In genomic region chr1:145785481-145785880, GRCh38 we compare ENCODE assay signal across 13 cellular contexts. TPM values are rescaled to one million over a fixed set of nuclear protein-coding genes. Genes with fewer than 3 reads are reported as not detected.
A peak's percentile ranks its signal among the peaks of the same experiment; 100 is the strongest.
DNase-seq lines count a peak whose midpoint lies in the region; ATAC-seq, FAIRE-seq and TF ChIP-seq lines count a peak whose summit lies in the region.
"Had no signal": no experiment of that assay in that cellular context is flagged by ENCODE, and none has a peak within 500 bp of the region (broad histone marks: within the 10 kb centered on the region; RNA-seq: fewer than 3 reads in every experiment).

No MANE protein-coding gene starts in this region.

- H3K9ac ChIP-seq in kidney (ENCODE audit: low read length in 2 of 2): no peak overlapping the region

- no peaks in the 10 kb centered on the region for H3K27me3 ChIP-seq in stomach
- H3K27me3 ChIP-seq: foreskin keratinocyte had no signal

- H3K9me3 Mint-ChIP-seq in immature natural killer cell: no peaks in the 10 kb centered on the region
- H3K9me3 Mint-ChIP-seq: brain, memory B cell had no signal

- no peak for ATAC-seq in T-helper 17 cell
- ATAC-seq: foreskin keratinocyte had no signal

- H3K4me1 ChIP-seq in stomach (peaks cover 8 to 47% (median 38%) of the 10 kb centered on the region in 4 donors), kidney (ENCODE audit: control insufficient read depth in 1 of 2, insufficient read depth in 1 of 2, low read depth in 1 of 2, low read length in 2 of 2) (peaks cover 0 to 4% of the 10 kb centered on the region in 2 donors)

- peaks cover 0 to 22% (median 13%) of the 10 kb centered on the region in 4 donors for H3K36me3 ChIP-seq in stomach
- peaks cover 4 to 5% of the 10 kb centered on the region in 2 donors for H3K36me3 ChIP-seq in kidney (ENCODE audit: control insufficient read depth in 1 of 2, insufficient read depth in 2 of 2, low read length in 2 of 2)

- WGBS in stomach, 5 donors: 25 to 51% (median 49%) methylated on average over 2 of the region's 2 CpGs

- H3K27me3 Mint-ChIP-seq in T-helper 17 cell (no peaks in the 10 kb centered on the region), immature natural killer cell (ENCODE audit: low read depth in 3 of 3) (peaks cover 0 to 2% (median 0%) of the 10 kb centered on the region in 3 donors)
- H3K27me3 Mint-ChIP-seq: brain, memory B cell had no signal

- no peak overlapping the region for H3K4me3 ChIP-seq in stomach
- H3K4me3 ChIP-seq in kidney (ENCODE audit: low read length in 2 of 2): no peak overlapping the region

- intact Hi-C loops in stomach (cut with DNase I; ENCODE audit: low total_unique reads): no loop called here
- intact Hi-C loops in kidney (cut with DNase I): no loop called here

- TF ChIP-seq CTCF in stomach (IDR thresholded peaks at IDR 0.05) (no peak), kidney (IDR thresholded peaks at IDR 0.05; ENCODE audit: borderline replicate concordance, extremely low read depth, insufficient read depth) (no peak)

- DNase-seq in DMS53 (lab: John Stamatoyannopoulos, UW) (peak; percentile 6), DMS53 treated with DMSO at 0.1 percent for 48 hours (lab: John Stamatoyannopoulos, UW; ENCODE audit: unreplicated experiment) (no peak), T-helper 17 cell (no peak), immature natural killer cell (no peak), stomach (no peak), kidney (no peak), NCI-H187 treated with DMSO at 0.1 percent for 48 hours (lab: John Stamatoyannopoulos, UW) (no peak)
- no peak for DNase-seq in stimulated activated naive CD4-positive, alpha-beta T cell treated with Interleukin-2 at 50 U/mL for 16 hours (lab: John Stamatoyannopoulos, UW)
- DNase-seq: DND-41 had no signal

- no peak for TF ChIP-seq POLR2A in stomach (IDR thresholded peaks at IDR 0.05)

- H3K9me3 ChIP-seq in T-helper 17 cell (ENCODE audit: control insufficient read depth, low read length, poor library complexity, severe bottlenecking): no peaks in the 10 kb centered on the region
- H3K9me3 ChIP-seq in stomach: no peaks in the 10 kb centered on the region
- H3K9me3 ChIP-seq in kidney (ENCODE audit: control insufficient read depth in 1 of 2, low read length in 2 of 2): no peaks in the 10 kb centered on the region

- H3K36me3 Mint-ChIP-seq in T-helper 17 cell (ENCODE audit: low read depth): peaks cover 10% of the 10 kb centered on the region
- H3K36me3 Mint-ChIP-seq in immature natural killer cell: peaks cover 0 to 30% (median 18%) of the 10 kb centered on the region in 3 donors

- no peak overlapping the region for H3K4me3 Mint-ChIP-seq in T-helper 17 cell
- H3K4me3 Mint-ChIP-seq in immature natural killer cell: no peak overlapping the region
- H3K4me3 Mint-ChIP-seq: brain, memory B cell had no signal

- peaks cover 25% of the 10 kb centered on the region for H3K4me1 Mint-ChIP-seq in T-helper 17 cell
- H3K4me1 Mint-ChIP-seq in immature natural killer cell: peaks cover 21 to 39% of the 10 kb centered on the region in 2 donors
- H3K4me1 Mint-ChIP-seq: memory B cell had no signal

- no peak for FAIRE-seq in kidney (lab: Jason Lieb, UNC)

- H3K27ac ChIP-seq in stomach (peak overlapping the region in 4 of 5 donors; percentile 48 to 80 (median 68)), kidney (ENCODE audit: low read depth in 2 of 2, low read length in 2 of 2) (no peak overlapping the region)
- H3K27ac ChIP-seq: 22Rv1 had no signal

- H3K27ac Mint-ChIP-seq in T-helper 17 cell: peak overlapping the region; percentile 71
- H3K27ac Mint-ChIP-seq in immature natural killer cell: peak overlapping the region in 4 of 6 donors; percentile 1 to 57 (median 22)
- H3K27ac Mint-ChIP-seq: memory B cell had no signal

- TF ChIP-seq EP300 in stomach (IDR thresholded peaks at IDR 0.05): no peak

RNA-seq across cellular contexts. Expression of gene RNF115, which starts 38.4 kb away (rescaled TPM):
- total RNA-seq in T-helper 17 cell (10 to 100 TPM; 14.0 to 16.6 TPM), stomach (10 to 100 TPM in 4 of 5 donors, 1 to 10 TPM in 1; 7.0 to 44.1 (median 19.3) TPM), kidney (18.0 TPM)
- polyA plus RNA-seq in immature natural killer cell (1 to 10 TPM; 4.7 to 9.4 (median 8.3) TPM), stomach (1 to 10 TPM; 4.8 to 5.1 (median 4.9) TPM), kidney (ENCODE audit: insufficient read depth, low read depth, low replicate concordance) (12.3 TPM)

RNA-seq across cellular contexts. Expression of gene POLR3C, which starts 38.5 kb away (rescaled TPM):
- total RNA-seq in T-helper 17 cell: 10 to 100 TPM; 19.3 to 25.1 TPM
- polyA plus RNA-seq in immature natural killer cell: 10 to 100 TPM; 34.5 to 56.4 (median 45.6) TPM
- total RNA-seq in stomach: 10 to 100 TPM in 4 of 5 donors, 1 to 10 TPM in 1; 5.3 to 34.4 (median 20.9) TPM
- polyA plus RNA-seq in stomach: 10 to 100 TPM; 13.8 to 24.6 (median 15.4) TPM
- total RNA-seq in kidney: 30.0 TPM
- 16.1 TPM for polyA plus RNA-seq in kidney (ENCODE audit: insufficient read depth, low read depth, low replicate concordance)

RNA-seq across cellular contexts. Expression of gene NUDT17, which starts 59.9 kb away (rescaled TPM):
- 1 to 10 TPM; 2.1 to 2.2 TPM for total RNA-seq in T-helper 17 cell
- 1 to 10 TPM in 2 of 3 donors, not detected in 1; 3.8 to 4.1 TPM for polyA plus RNA-seq in immature natural killer cell
- total RNA-seq in stomach: 10 to 100 TPM in 1 of 5 donors, 1 to 10 TPM in 3, not detected in 1; 3.2 to 18.3 (median 6.6) TPM
- 1 to 10 TPM in 2 of 3 donors, under 1 TPM in 1; 0.61 to 3.0 (median 1.7) TPM for polyA plus RNA-seq in stomach
- total RNA-seq in kidney: 3.8 TPM
- 5.5 TPM for polyA plus RNA-seq in kidney (ENCODE audit: insufficient read depth, low read depth, low replicate concordance)

Comparison
In these comparisons a context has a peak if more than half of its experiments do, and no peak if none do; other contexts are left out.
1. H3K27ac ChIP-seq: peak in stomach (4 of 5); none in kidney (0 of 2).